In genomic region chr3:75670891-75671612, GRCh38 we compare ENCODE assay signal across 12 cellular contexts. TPM values are rescaled to one million over a fixed set of nuclear protein-coding genes. Genes with fewer than 3 reads are reported as not detected.
DNase-seq lines count a peak whose midpoint lies in the region; ATAC-seq and TF ChIP-seq lines count a peak whose summit lies in the region.
"Not testable (repeated sequence)": the region's sequence is repeated elsewhere in the genome, so short reads cannot be mapped to it uniquely, and the experiment has no call there.
"Had no signal": no experiment of that assay in that cellular context is flagged by ENCODE, and none has a peak within 500 bp of the region (broad histone marks: within the 10 kb centered on the region; RNA-seq: fewer than 3 reads in every experiment).

No MANE protein-coding gene starts in this region.

- not testable (repeated sequence) for H3K36me3 ChIP-seq in HUES48 (ENCODE audit: control insufficient read depth, insufficient read depth, low read length); brain microvascular endothelial cell (replicated peaks); fibroblast of lung (ENCODE audit: control insufficient read depth, insufficient read depth, low read length); neuron (ENCODE audit: insufficient read depth, low read length); subcutaneous abdominal adipose tissue (ENCODE audit: control insufficient read depth in 5 of 5, insufficient read depth in 5 of 5, low read length in 5 of 5)

- peak overlapping the region; percentile 42 for H3K4me3 Mint-ChIP-seq in CD4-positive, alpha-beta T cell
- H3K4me3 Mint-ChIP-seq in activated CD4-positive, alpha-beta memory T cell treated with anti-CD3 and anti-CD28 coated beads for 36 hours = peak overlapping the region; percentile 4

- POLR2A ChIA-PET in CD4-positive, alpha-beta T cell (lab: Charles Lee); activated CD4-positive, alpha-beta memory T cell treated with anti-CD3 and anti-CD28 coated beads for 36 hours (lab: Charles Lee): not testable (repeated sequence)

- H3K4me2 ChIP-seq in fibroblast of lung (ENCODE audit: extremely low read depth, insufficient read depth, low read length) = peak overlapping the region; percentile 13

- H3K4me3 ChIP-seq in HUES48 (ENCODE audit: low read depth, low read length) = peak overlapping the region; percentile 76
- H3K4me3 ChIP-seq in brain microvascular endothelial cell (ENCODE audit: low read depth, low read length) = peak overlapping the region; percentile 56
- H3K4me3 ChIP-seq in fibroblast of lung (replicated peaks in 1 of 4; ENCODE audit: control extremely low read depth in 1 of 4, insufficient read depth in 1 of 4, low read depth in 3 of 4, low read length in 4 of 4) = peak overlapping the region in 2 of 4 experiments; percentile 56 to 59
- not testable (repeated sequence) for H3K4me3 ChIP-seq in neuron (ENCODE audit: low read length)
- peak overlapping the region; percentile 30 to 57 (median 48) for H3K4me3 ChIP-seq in subcutaneous abdominal adipose tissue (ENCODE audit: low read depth in 1 of 5, low read length in 5 of 5)

- not testable (repeated sequence) for DNase-seq in CD4-positive, alpha-beta T cell; activated CD4-positive, alpha-beta memory T cell treated with anti-CD3 and anti-CD28 coated beads for 36 hours
- peak; percentile 78 for DNase-seq in brain microvascular endothelial cell
- peak; percentile 37 to 50 for DNase-seq in fibroblast of lung (ENCODE audit: low read depth in 2 of 2)
- peak; percentile 57 for DNase-seq in iris pigment epithelial cell (ENCODE audit: low read depth)

- CTCF ChIA-PET in CD4-positive, alpha-beta T cell (lab: Charles Lee); activated CD4-positive, alpha-beta memory T cell treated with anti-CD3 and anti-CD28 coated beads for 36 hours (lab: Charles Lee): not testable (repeated sequence)

- not testable (repeated sequence) for H2AFZ ChIP-seq in fibroblast of lung (ENCODE audit: low read length)
- H2AFZ ChIP-seq in neuron (ENCODE audit: low read depth, low read length) = peak overlapping the region; percentile 49

- H3K27me3 ChIP-seq in CD4-positive, alpha-beta T cell (ENCODE audit: control insufficient read depth, insufficient read depth, low read length) = peaks cover 29% of the 10 kb centered on the region
- H3K27me3 ChIP-seq in HUES48 (ENCODE audit: control insufficient read depth, insufficient read depth, low read length) = peaks cover 77% of the 10 kb centered on the region
- not testable (repeated sequence) for H3K27me3 ChIP-seq in brain microvascular endothelial cell (replicated peaks); fibroblast of lung (ENCODE audit: control insufficient read depth, insufficient read depth, low read length)
- H3K27me3 ChIP-seq in neuron (ENCODE audit: insufficient read depth, low read length) = peaks cover 28% of the 10 kb centered on the region
- H3K27me3 ChIP-seq in subcutaneous abdominal adipose tissue (ENCODE audit: control insufficient read depth in 5 of 5, insufficient read depth in 4 of 5, low read length in 5 of 5) = peaks cover 0 to 22% (median 14%) of the 10 kb centered on the region in 5 donors

- in situ Hi-C loops in brain microvascular endothelial cell (cut with HindIII; ENCODE audit: low pct_ligation_motif_present, low sequenced_read_pairs) = not testable (repeated sequence)

- H4K20me1 ChIP-seq in fibroblast of lung (ENCODE audit: control insufficient read depth, extremely low read depth, insufficient read depth, low read length) = not testable (repeated sequence)

- not testable (repeated sequence) for TF ChIP-seq CTCF in CD4-positive, alpha-beta T cell (IDR thresholded peaks at IDR 0.05); brain microvascular endothelial cell (IDR thresholded peaks at IDR 0.05; ENCODE audit: low read depth, low read length, missing control alignments); fibroblast of lung (conservative IDR thresholded peaks at IDR 0.05 in 1 of 2, IDR thresholded peaks at IDR 0.05 in 1 of 2; ENCODE audit: low read depth in 1 of 2, low read length in 2 of 2)

- not testable (repeated sequence) for H3K36me3 Mint-ChIP-seq in CD4-positive, alpha-beta T cell (ENCODE audit: low read depth)
- peaks cover 19% of the 10 kb centered on the region for H3K36me3 Mint-ChIP-seq in activated CD4-positive, alpha-beta memory T cell treated with anti-CD3 and anti-CD28 coated beads for 36 hours

- not testable (repeated sequence) for H3K9me3 ChIP-seq in CD4-positive, alpha-beta T cell (ENCODE audit: control insufficient read depth, low read length); fibroblast of lung (ENCODE audit: control insufficient read depth, insufficient read depth, low read depth, low read length); neuron (ENCODE audit: low read length)
- H3K9me3 ChIP-seq in HUES48 (ENCODE audit: control insufficient read depth, insufficient read depth, low read length) (peaks cover 11% of the 10 kb centered on the region), subcutaneous abdominal adipose tissue (ENCODE audit: control insufficient read depth in 5 of 5, low read length in 5 of 5) (peaks cover 5 to 61% (median 40%) of the 10 kb centered on the region in 5 donors)

- not testable (repeated sequence) for H3K27ac ChIP-seq in CD4-positive, alpha-beta T cell (ENCODE audit: low read depth, low read length); HUES48 (ENCODE audit: low read depth, low read length); subcutaneous abdominal adipose tissue (ENCODE audit: low read depth, low read length)
- H3K27ac ChIP-seq in brain microvascular endothelial cell (peak overlapping the region; percentile 91), fibroblast of lung (ENCODE audit: insufficient read depth, low read length) (peak overlapping the region; percentile 28)

- H3K27ac Mint-ChIP-seq in CD4-positive, alpha-beta T cell; activated CD4-positive, alpha-beta memory T cell treated with anti-CD3 and anti-CD28 coated beads for 36 hours: not testable (repeated sequence)

- H3K4me1 Mint-ChIP-seq in CD4-positive, alpha-beta T cell (ENCODE audit: low read depth) = peaks cover 15% of the 10 kb centered on the region
- peaks cover 12% of the 10 kb centered on the region for H3K4me1 Mint-ChIP-seq in activated CD4-positive, alpha-beta memory T cell treated with anti-CD3 and anti-CD28 coated beads for 36 hours (ENCODE audit: low read depth)

- intact Hi-C loops in CD4-positive, alpha-beta T cell (cut with DNase I, micrococcal nuclease); activated CD4-positive, alpha-beta memory T cell treated with anti-CD3 and anti-CD28 coated beads for 36 hours (cut with micrococcal nuclease): not testable (repeated sequence)

- not testable (repeated sequence) for H3K4me1 ChIP-seq in HUES48 (ENCODE audit: control insufficient read depth, insufficient read depth, low read length); fibroblast of lung (ENCODE audit: control insufficient read depth, extremely low read depth, insufficient read depth, low read length); neuron (ENCODE audit: insufficient read depth, low read length)
- H3K4me1 ChIP-seq in subcutaneous abdominal adipose tissue (ENCODE audit: control insufficient read depth in 5 of 5, insufficient read depth in 5 of 5, low read length in 5 of 5) = peaks cover 2 to 17% (median 8%) of the 10 kb centered on the region in 5 donors

- not testable (repeated sequence) for H3K79me2 ChIP-seq in fibroblast of lung (ENCODE audit: control insufficient read depth, insufficient read depth, low read length)

- not testable (repeated sequence) for H3K9ac ChIP-seq in HUES48 (ENCODE audit: low read depth, low read length); subcutaneous abdominal adipose tissue (ENCODE audit: low read length in 5 of 5)
- peak overlapping the region; percentile 55 for H3K9ac ChIP-seq in fibroblast of lung (ENCODE audit: insufficient read depth, low read length)

- peaks cover 16% of the 10 kb centered on the region for H3K9me3 Mint-ChIP-seq in CD4-positive, alpha-beta T cell
- H3K9me3 Mint-ChIP-seq in activated CD4-positive, alpha-beta memory T cell treated with anti-CD3 and anti-CD28 coated beads for 36 hours = peaks cover 24% of the 10 kb centered on the region

- H3K27me3 Mint-ChIP-seq in CD4-positive, alpha-beta T cell = peaks cover 61% of the 10 kb centered on the region
- peaks cover 49% of the 10 kb centered on the region for H3K27me3 Mint-ChIP-seq in activated CD4-positive, alpha-beta memory T cell treated with anti-CD3 and anti-CD28 coated beads for 36 hours

- ATAC-seq in CD4-positive, alpha-beta T cell (ENCODE audit: poor library complexity) = not testable (repeated sequence)

RNA-seq across cellular contexts. Expression of gene FRG2C, which starts 6.9 kb away (rescaled TPM):
- not detected for total RNA-seq in CD4-positive, alpha-beta T cell
- total RNA-seq in activated CD4-positive, alpha-beta memory T cell treated with anti-CD3 and anti-CD28 coated beads for 36 hours = not detected
- total RNA-seq in fibroblast of lung = not detected in 2 replicates
- polyA plus RNA-seq in fibroblast of lung = not detected in 2 replicates
- polyA plus RNA-seq in fibroblast of lung (2012) = not detected in 2 replicates
- not detected in 2 replicates for polyA minus RNA-seq in fibroblast of lung (ENCODE audit: low replicate concordance)
- total RNA-seq: activated naive CD8-positive, alpha-beta T cell treated with anti-CD3 and anti-CD28 coated beads for 36 hours; esophagus muscularis mucosa; mesenteric fat pad had no signal
- polyA plus RNA-seq: IgD-negative memory B cell had no signal
